ENCODE assay signal across 10 cellular contexts in genomic region chr6:42742116-42742894, GRCh38. TPM values are rescaled to one million over a fixed set of nuclear protein-coding genes. Genes with fewer than 3 reads are reported as not detected.
A peak's percentile ranks its signal among the peaks of the same experiment; 100 is the strongest.
DNase-seq lines count a peak whose midpoint lies in the region; ATAC-seq and TF ChIP-seq lines count a peak whose summit lies in the region.
"Had no signal": no experiment of that assay in that cellular context is flagged by ENCODE, and none has a peak within 500 bp of the region (broad histone marks: within the 10 kb centered on the region; RNA-seq: fewer than 3 reads in every experiment).

No MANE protein-coding gene starts in this region.

- no peaks in the 10 kb centered on the region for H3K27me3 Mint-ChIP-seq in effector memory CD8-positive, alpha-beta T cell

- H4K91ac ChIP-seq in trophoblast cell (ENCODE audit: low read depth, low read length), result no peak overlapping the region

- H3K23ac ChIP-seq in trophoblast cell (ENCODE audit: low read length), result no peak overlapping the region

- no CpG with 5 or more reads among the region's 5 CpGs for WGBS in trophoblast cell (ENCODE audit: extremely low coverage, insufficient coverage, insufficient read length)

- peaks cover 32% of the 10 kb centered on the region for H3K36me3 Mint-ChIP-seq in effector memory CD8-positive, alpha-beta T cell (ENCODE audit: insufficient read depth)

- peaks cover 10% of the 10 kb centered on the region for H3K79me2 ChIP-seq in trophoblast cell (ENCODE audit: control insufficient read depth, insufficient read depth, low read length, poor library complexity)

- peaks cover 0 to 7% (median 0%) of the 10 kb centered on the region in 11 experiments; a peak in 2 of 22 replicates for H3K36me3 ChIP-seq in BLaER1 treated with 17β-estradiol and CSF1 and Interleukin-3, amounts not matched to agents 10 nM and 100 nM
- no peaks in the 10 kb centered on the region for H3K36me3 ChIP-seq in trophoblast cell (ENCODE audit: control insufficient read depth in 1 of 2, insufficient read depth in 2 of 2, low read length in 2 of 2)
- H3K36me3 ChIP-seq: vagina had no signal

- no peak overlapping the region for H4K8ac ChIP-seq in trophoblast cell (ENCODE audit: low read depth, low read length)

- peak overlapping the region in 8 of 11 experiments; percentile 46 to 99 (median 97); a peak in 15 of 22 replicates for H3K9ac ChIP-seq in BLaER1 treated with 17β-estradiol and CSF1 and Interleukin-3, amounts not matched to agents 10 nM and 100 nM
- H3K9ac ChIP-seq in trophoblast cell (ENCODE audit: low read length), result no peak overlapping the region

- no peaks in the 10 kb centered on the region for H3K27me3 ChIP-seq in BLaER1 treated with 17β-estradiol and CSF1 and Interleukin-3, amounts not matched to agents 10 nM and 100 nM
- H3K27me3 ChIP-seq in foreskin keratinocyte (no peaks in the 10 kb centered on the region), trophoblast cell (ENCODE audit: insufficient read depth, low read length) (no peaks in the 10 kb centered on the region)
- H3K27me3 ChIP-seq: vagina had no signal

- peak; percentile 4 for ATAC-seq in foreskin keratinocyte
- ATAC-seq in effector memory CD8-positive, alpha-beta T cell (replicated peaks), result no peak

- H3K27ac ChIP-seq in BLaER1 treated with 17β-estradiol and CSF1 and Interleukin-3, amounts not matched to agents 10 nM and 100 nM, result peak overlapping the region in 9 of 11 experiments; percentile 9 to 99 (median 97); a peak in 18 of 22 replicates
- peak overlapping the region; percentile 65 for H3K27ac ChIP-seq in foreskin keratinocyte
- no peak overlapping the region for H3K27ac ChIP-seq in trophoblast cell (ENCODE audit: low read depth, low read length)
- H3K27ac ChIP-seq: vagina had no signal

- peaks cover 11% of the 10 kb centered on the region for H3K79me1 ChIP-seq in trophoblast cell (ENCODE audit: low read length)

- H3K27ac Mint-ChIP-seq in effector memory CD8-positive, alpha-beta T cell, result no peak overlapping the region

- H2BK5ac ChIP-seq in trophoblast cell (ENCODE audit: low read depth, low read length, poor library complexity), result no peak overlapping the region

- no peak overlapping the region for H2AK5ac ChIP-seq in trophoblast cell (ENCODE audit: low read length)

- no peak overlapping the region for H4K12ac ChIP-seq in trophoblast cell (ENCODE audit: low read depth, low read length)

- no peak for TF ChIP-seq CTCF in foreskin keratinocyte (conservative IDR thresholded peaks at IDR 0.05)

- peaks cover 10 to 24% (median 21%) of the 10 kb centered on the region in 11 experiments; a peak in 19 of 22 replicates for H4K20me1 ChIP-seq in BLaER1 treated with 17β-estradiol and CSF1 and Interleukin-3, amounts not matched to agents 10 nM and 100 nM

- peak; percentile 75 for DNase-seq in M059J (ENCODE audit: low read depth)
- DNase-seq in RKO (ENCODE audit: low spot score), result peak; percentile 16
- peak; percentile 73 to 83 for DNase-seq in foreskin keratinocyte
- no peak for DNase-seq in effector memory CD8-positive, alpha-beta T cell
- no peak for DNase-seq in putamen (ENCODE audit: low spot score)
- DNase-seq in trophoblast cell, result no peak
- no peak for DNase-seq in ecto neural progenitor cell (ENCODE audit: low spot score)
- DNase-seq: T1000 had no signal

- no peak overlapping the region for H2BK12ac ChIP-seq in trophoblast cell (ENCODE audit: low read length)

- peak overlapping the region in 2 of 10 experiments; percentile 7 to 84; a peak in 2 of 20 replicates for H3K4me3 ChIP-seq in BLaER1 treated with 17β-estradiol and CSF1 and Interleukin-3, amounts not matched to agents 10 nM and 100 nM
- no peak overlapping the region for H3K4me3 ChIP-seq in trophoblast cell (ENCODE audit: low read depth, low read length)
- H3K4me3 ChIP-seq: vagina had no signal

- no peak overlapping the region for H3K14ac ChIP-seq in trophoblast cell (ENCODE audit: low read length)

- H2BK120ac ChIP-seq in trophoblast cell (ENCODE audit: insufficient read depth, low read length, poor library complexity), result no peak overlapping the region

- no peak overlapping the region for H2AFZ ChIP-seq in trophoblast cell (ENCODE audit: insufficient read depth, low read length, poor library complexity)

- no peak overlapping the region for H3K4ac ChIP-seq in trophoblast cell (ENCODE audit: low read depth, low read length)

- peak overlapping the region in 1 of 2 donors; percentile 11 for H3K4me3 Mint-ChIP-seq in effector memory CD8-positive, alpha-beta T cell

- H3K18ac ChIP-seq in trophoblast cell (ENCODE audit: low read length), result no peak overlapping the region

- peaks cover 5 to 8% of the 10 kb centered on the region in 2 donors for H3K4me1 Mint-ChIP-seq in effector memory CD8-positive, alpha-beta T cell (ENCODE audit: low read depth in 2 of 2)

- H3K9me3 Mint-ChIP-seq in effector memory CD8-positive, alpha-beta T cell, result no peaks in the 10 kb centered on the region

- H3K4me1 ChIP-seq in BLaER1 treated with 17β-estradiol and CSF1 and Interleukin-3, amounts not matched to agents 10 nM and 100 nM, result peaks cover 37 to 54% (median 47%) of the 10 kb centered on the region in 10 experiments
- peaks cover 15% of the 10 kb centered on the region for H3K4me1 ChIP-seq in foreskin keratinocyte
- H3K4me1 ChIP-seq in trophoblast cell (ENCODE audit: control insufficient read depth in 1 of 2, insufficient read depth in 2 of 2, low read length in 2 of 2), result peaks cover 3 to 8% of the 10 kb centered on the region in 2 experiments

- H3K4me2 ChIP-seq in BLaER1 treated with 17β-estradiol and CSF1 and Interleukin-3, amounts not matched to agents 10 nM and 100 nM, result peak overlapping the region in 10 of 11 experiments; percentile 88 to 98 (median 96); a peak in 19 of 22 replicates
- H3K4me2 ChIP-seq in trophoblast cell (ENCODE audit: low read length), result no peak overlapping the region

- no peaks in the 10 kb centered on the region for H3K9me3 ChIP-seq in BLaER1 treated with 17β-estradiol and CSF1 and Interleukin-3, amounts not matched to agents 10 nM and 100 nM (replicated peaks in 1 of 11)
- no peaks in the 10 kb centered on the region for H3K9me3 ChIP-seq in trophoblast cell (ENCODE audit: insufficient read depth, low read depth, low read length)
- H3K9me3 ChIP-seq: vagina had no signal

RNA-seq across cellular contexts. Expression of gene TBCC, which starts 3.6 kb away (rescaled TPM):
- 46.2 and 62.8 TPM in 2 replicates for total RNA-seq in M059J (2014; rRNA removed; shearing (Covaris generic))
- total RNA-seq in foreskin keratinocyte, result 22.5 and 24.6 TPM in 2 replicates
- polyA plus RNA-seq in foreskin keratinocyte, result 22.2 and 23.7 TPM in 2 replicates
- polyA plus RNA-seq in trophoblast cell (2013), result 19.7 and 20.7 TPM in 2 replicates

RNA-seq across cellular contexts. Expression of gene PRPH2, which starts 19.9 kb away (rescaled TPM):
- not detected in 2 replicates for total RNA-seq in M059J (2014; rRNA removed; shearing (Covaris generic))
- total RNA-seq in foreskin keratinocyte, result not detected in 2 replicates
- 0.02 TPM in 1 of 2 replicates, not detected in the other for polyA plus RNA-seq in foreskin keratinocyte
- 0.01 and 0.04 TPM in 2 replicates for polyA plus RNA-seq in trophoblast cell (2013)
- total RNA-seq: vagina had no signal

RNA-seq across cellular contexts. Expression of gene BICRAL, which starts 39.5 kb away (rescaled TPM):
- 5.4 and 7.5 TPM in 2 replicates for total RNA-seq in M059J (2014; rRNA removed; shearing (Covaris generic))
- total RNA-seq in foreskin keratinocyte, result 4.7 and 4.9 TPM in 2 replicates
- 0.84 and 0.95 TPM in 2 replicates for polyA plus RNA-seq in foreskin keratinocyte
- polyA plus RNA-seq in trophoblast cell (2013), result 3.5 TPM in 2 replicates

Comparison
In these comparisons a context has a peak if more than half of its experiments do, and no peak if none do; other contexts are left out.
1. DNase-seq: peak in M059J (single experiment), RKO (single experiment) and foreskin keratinocyte (2 of 2); none in effector memory CD8-positive, alpha-beta T cell (0 of 3), putamen (single experiment), trophoblast cell (0 of 2) and ecto neural progenitor cell (single experiment).